Comparison of ENCODE assay signal across 13 cellular contexts in genomic region chr3:192884831-192885356, GRCh38. TPM values are rescaled to one million over a fixed set of nuclear protein-coding genes. Genes with fewer than 3 reads are reported as not detected.
A peak's percentile ranks its signal among the peaks of the same experiment; 100 is the strongest.
DNase-seq lines count a peak whose midpoint lies in the region; ATAC-seq and TF ChIP-seq lines count a peak whose summit lies in the region.
"Had no signal": no experiment of that assay in that cellular context is flagged by ENCODE, and none has a peak within 500 bp of the region (broad histone marks: within the 10 kb centered on the region; RNA-seq: fewer than 3 reads in every experiment).

No MANE protein-coding gene starts in this region.

- peaks cover 36% of the 10 kb centered on the region for H3K4me1 ChIP-seq in CD4-positive, alpha-beta memory T cell (ENCODE audit: insufficient read depth, low read length)
- H3K4me1 ChIP-seq: BE2C had no signal

- intact Hi-C loops in Calu3 (cut with micrococcal nuclease; ENCODE audit: unreplicated experiment), result loop anchor here (5.0 to 10.0 kb wide), 2 partner anchors 157 to 670 kb away; partner anchors contain the start of gene ATP13A4
- intact Hi-C loops in left colon (cut with DNase I, micrococcal nuclease), result no loop called here
- intact Hi-C loops in CD4-positive, alpha-beta memory T cell (cut with micrococcal nuclease), result loop anchor here (5.0 kb wide), 1 partner anchor 32 kb away; the partner anchor contains the start of gene MB21D2

- H3K9me3 ChIP-seq in CD4-positive, alpha-beta memory T cell (ENCODE audit: control insufficient read depth in 1 of 2, low read length in 2 of 2), result no peaks in the 10 kb centered on the region
- H3K9me3 ChIP-seq: BE2C had no signal

- H3K36me3 Mint-ChIP-seq in Calu3 (ENCODE audit: insufficient read depth, unreplicated experiment), result peaks cover 34% of the 10 kb centered on the region
- peaks cover 5% of the 10 kb centered on the region for H3K36me3 Mint-ChIP-seq in nephron progenitor cell (ENCODE audit: low read depth)
- H3K36me3 Mint-ChIP-seq in CD4-positive, alpha-beta memory T cell, result no peaks in the 10 kb centered on the region
- H3K36me3 Mint-ChIP-seq: activated naive CD8-positive, alpha-beta T cell had no signal

- CTCF ChIA-PET in Calu3 (lab: Charles Lee), result interaction anchor here (2.0 kb wide), 1 partner anchor 12 kb away, joined by 5 read pairs; no protein-coding TSS in a partner anchor
- CTCF ChIA-PET in CD4-positive, alpha-beta memory T cell (lab: Charles Lee; ENCODE audit: partially characterized antibody), result no interaction called here

- no peak overlapping the region for H3K4me3 ChIP-seq in choroid plexus epithelial cell (ENCODE audit: low read depth, low read length)
- no peak overlapping the region for H3K4me3 ChIP-seq in CD4-positive, alpha-beta memory T cell (ENCODE audit: low read length in 2 of 2)

- H3K4me1 Mint-ChIP-seq in Calu3 (ENCODE audit: low read depth, unreplicated experiment) (peaks cover 72% of the 10 kb centered on the region), nephron progenitor cell (peaks cover 52% of the 10 kb centered on the region)
- peaks cover 4 to 35% (median 23%) of the 10 kb centered on the region in 4 donors for H3K4me1 Mint-ChIP-seq in CD4-positive, alpha-beta memory T cell

- H3K36me3 ChIP-seq in CD4-positive, alpha-beta memory T cell (ENCODE audit: insufficient read depth, low read length), result no peaks in the 10 kb centered on the region
- H3K36me3 ChIP-seq: BE2C had no signal

- no peak for ATAC-seq in left colon

- DNase-seq in Calu3, result no peak
- DNase-seq in M059J (ENCODE audit: low read depth), result peak; percentile 90
- peak; percentile 66 for DNase-seq in choroid plexus epithelial cell (ENCODE audit: low read depth)
- DNase-seq in nephron progenitor cell, result no peak
- DNase-seq in left colon, result no peak
- no peak for DNase-seq in CD4-positive, alpha-beta memory T cell
- no peak for DNase-seq in epidermal melanocyte (ENCODE audit: insufficient read length, low spot score)
- no peak for DNase-seq in stimulated activated CD4-positive, alpha-beta T cell treated with anti-CD3 and anti-CD28 coated beads, Interleukin-15, amount 100 ng/mL, for 24 hours
- DNase-seq: BE2C; DMS79 treated with DMSO at 0.1 percent for 48 hours; NCI-H2029 treated with DMSO at 0.1 percent for 48 hours; stimulated activated CD4-positive, alpha-beta T cell treated with anti-CD3 and anti-CD28 coated beads, Interleukin-4, amount 100 ng/mL, for 1 hour had no signal

- BruUV-seq in Calu3 (replicated peaks; lab: Mats Ljungman, UMichigan), result no TSS peak

- H3K27ac Mint-ChIP-seq in Calu3 (ENCODE audit: unreplicated experiment) (peak overlapping the region; percentile 88), nephron progenitor cell (peak overlapping the region; percentile 42)
- no peak overlapping the region for H3K27ac Mint-ChIP-seq in CD4-positive, alpha-beta memory T cell
- H3K27ac Mint-ChIP-seq: activated naive CD8-positive, alpha-beta T cell had no signal

- POLR2A ChIA-PET in CD4-positive, alpha-beta memory T cell (lab: Charles Lee; ENCODE audit: partially characterized antibody), result no interaction called here

- TF ChIP-seq CTCF in Calu3 (IDR thresholded peaks at IDR 0.05; ENCODE audit: unreplicated experiment) (no peak), choroid plexus epithelial cell (conservative IDR thresholded peaks at IDR 0.05; ENCODE audit: low read depth, low read length) (no peak), nephron progenitor cell (IDR thresholded peaks at IDR 0.05) (no peak)

- no peak overlapping the region for H3K4me3 Mint-ChIP-seq in Calu3 (ENCODE audit: low read depth, unreplicated experiment)
- no peak overlapping the region for H3K4me3 Mint-ChIP-seq in nephron progenitor cell
- no peak overlapping the region for H3K4me3 Mint-ChIP-seq in CD4-positive, alpha-beta memory T cell
- H3K4me3 Mint-ChIP-seq: activated naive CD8-positive, alpha-beta T cell had no signal

- H3K27ac ChIP-seq in CD4-positive, alpha-beta memory T cell (ENCODE audit: low read depth, low read length), result no peak overlapping the region

- no peaks in the 10 kb centered on the region for H3K27me3 ChIP-seq in CD4-positive, alpha-beta memory T cell (ENCODE audit: insufficient read depth, low read length)
- H3K27me3 ChIP-seq: BE2C had no signal

- H3K27me3 Mint-ChIP-seq in Calu3 (ENCODE audit: unreplicated experiment) (no peaks in the 10 kb centered on the region), nephron progenitor cell (ENCODE audit: low read depth, poor library complexity) (no peaks in the 10 kb centered on the region)
- H3K27me3 Mint-ChIP-seq in CD4-positive, alpha-beta memory T cell, result no peaks in the 10 kb centered on the region
- H3K27me3 Mint-ChIP-seq: activated naive CD8-positive, alpha-beta T cell had no signal

- H3K9me3 Mint-ChIP-seq in Calu3 (ENCODE audit: low read depth, unreplicated experiment) (no peaks in the 10 kb centered on the region), nephron progenitor cell (no peaks in the 10 kb centered on the region)
- no peaks in the 10 kb centered on the region for H3K9me3 Mint-ChIP-seq in CD4-positive, alpha-beta memory T cell

RNA-seq across cellular contexts. Expression of gene MB21D2, which starts 32.8 kb away (rescaled TPM):
- total RNA-seq in Calu3 (2022), result 11.9 and 12.6 TPM in 2 replicates
- total RNA-seq in M059J (2014; rRNA removed; shearing (Covaris generic)), result 28.3 and 35.0 TPM in 2 replicates
- total RNA-seq in left colon, result 1 to 10 TPM; 2.8 to 5.2 TPM
- total RNA-seq in CD4-positive, alpha-beta memory T cell, result 1 to 10 TPM; 3.4 to 3.5 TPM
- 10 to 100 TPM in 1 of 2 donors, 1 to 10 TPM in 1; 8.6 to 17.1 TPM for polyA plus RNA-seq in CD4-positive, alpha-beta memory T cell

Comparison
In these comparisons a context has a peak if more than half of its experiments do, and no peak if none do; other contexts are left out.
1. DNase-seq: peak in M059J (single experiment) and choroid plexus epithelial cell (single experiment); none in Calu3 (single experiment), nephron progenitor cell (single experiment), left colon (0 of 2), CD4-positive, alpha-beta memory T cell (0 of 5), epidermal melanocyte (single experiment) and stimulated activated CD4-positive, alpha-beta T cell treated with anti-CD3 and anti-CD28 coated beads, Interleukin-15, amount 100 ng/mL, for 24 hours (single experiment).
2. H3K27ac Mint-ChIP-seq: peak in Calu3 (single experiment) and nephron progenitor cell (single experiment); none in CD4-positive, alpha-beta memory T cell (0 of 7).
3. intact Hi-C loops: an anchor here in Calu3 (5.0 to 10.0 kb wide) and CD4-positive, alpha-beta memory T cell (5.0 kb wide); none called in left colon.